ENCODE assay signal across 2 cellular contexts in the genomic region with DNA sequence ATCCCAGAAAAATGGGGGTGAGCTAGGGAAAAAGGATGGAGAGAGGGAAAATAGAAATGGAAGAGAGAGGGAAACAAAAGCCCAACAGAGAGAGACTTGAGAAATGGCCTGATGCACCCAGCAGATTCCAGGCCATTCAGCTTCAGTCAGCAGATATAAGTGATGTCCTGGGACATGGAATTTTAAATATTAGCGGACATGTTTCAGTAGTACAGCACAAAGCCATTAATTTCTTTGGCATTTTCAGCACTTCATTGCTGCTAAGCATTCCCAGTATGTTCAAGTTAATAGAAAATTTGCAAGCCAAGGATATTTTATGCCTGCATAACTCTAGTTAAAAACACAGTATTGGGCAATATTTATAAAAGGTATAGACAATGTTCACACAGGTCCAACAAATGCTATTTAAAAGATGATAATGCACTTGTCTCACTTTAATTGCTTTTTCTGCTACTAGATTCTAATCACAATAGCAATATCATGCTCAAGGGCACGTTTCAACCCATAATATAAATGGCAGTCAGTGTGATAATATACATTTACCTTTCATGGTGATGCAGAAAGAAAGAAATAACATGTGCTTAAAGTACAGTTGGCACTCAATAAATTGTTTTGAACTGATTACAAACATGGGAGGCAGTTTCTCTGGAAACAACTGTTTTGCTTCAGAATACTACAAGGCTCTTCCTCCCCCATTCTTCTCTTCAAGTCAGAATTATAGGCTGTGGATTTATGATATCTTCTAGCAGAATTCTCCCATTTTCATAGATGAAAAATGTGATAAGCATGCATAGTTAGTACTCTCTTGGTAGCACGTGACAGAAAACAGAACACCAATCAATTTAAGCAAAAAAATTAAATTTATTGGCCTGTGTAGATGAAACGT.
TF ChIP-seq lines count a peak whose summit lies in the region.

No MANE protein-coding gene starts in this region.

TF ChIP-seq in SK-N-SH, 30 proteins besides CTCF, POLR2A, EP300 and RAD21 (continued from another document):
- TF ChIP-seq REST (IDR thresholded peaks at IDR 0.05; ENCODE audit: low read depth, low read length) (no peak), CHD2 (IDR thresholded peaks at IDR 0.05; ENCODE audit: low read length, partially characterized antibody) (peak; percentile 41), MEF2A (IDR thresholded peaks at IDR 0.05; ENCODE audit: borderline replicate concordance, low read depth) (no peak), FOSL2 (IDR thresholded peaks at IDR 0.05; ENCODE audit: borderline replicate concordance, low read depth) (no peak), RXRA (IDR thresholded peaks at IDR 0.05; ENCODE audit: borderline replicate concordance, low read depth) (no peak), USF2 (IDR thresholded peaks at IDR 0.05; ENCODE audit: borderline replicate concordance, low read depth, low read length) (no peak), MXI1 (IDR thresholded peaks at IDR 0.05; ENCODE audit: low read depth, low read length) (0 out of 2 replicates have a peak, but pooled peaks have one; percentile 37)
- TF ChIP-seq, protein P1, sequence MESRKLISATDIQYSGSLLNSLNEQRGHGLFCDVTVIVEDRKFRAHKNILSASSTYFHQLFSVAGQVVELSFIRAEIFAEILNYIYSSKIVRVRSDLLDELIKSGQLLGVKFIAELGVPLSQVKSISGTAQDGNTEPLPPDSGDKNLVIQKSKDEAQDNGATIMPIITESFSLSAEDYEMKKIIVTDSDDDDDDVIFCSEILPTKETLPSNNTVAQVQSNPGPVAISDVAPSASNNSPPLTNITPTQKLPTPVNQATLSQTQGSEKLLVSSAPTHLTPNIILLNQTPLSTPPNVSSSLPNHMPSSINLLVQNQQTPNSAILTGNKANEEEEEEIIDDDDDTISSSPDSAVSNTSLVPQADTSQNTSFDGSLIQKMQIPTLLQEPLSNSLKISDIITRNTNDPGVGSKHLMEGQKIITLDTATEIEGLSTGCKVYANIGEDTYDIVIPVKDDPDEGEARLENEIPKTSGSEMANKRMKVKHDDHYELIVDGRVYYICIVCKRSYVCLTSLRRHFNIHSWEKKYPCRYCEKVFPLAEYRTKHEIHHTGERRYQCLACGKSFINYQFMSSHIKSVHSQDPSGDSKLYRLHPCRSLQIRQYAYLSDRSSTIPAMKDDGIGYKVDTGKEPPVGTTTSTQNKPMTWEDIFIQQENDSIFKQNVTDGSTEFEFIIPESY (IDR thresholded peaks at IDR 0.05; ENCODE audit: borderline replicate concordance, low read depth), result no peak

TF ChIP-seq in SK-N-SH treated with all-trans-retinoic acid at 6 μM for 48 hours, 23 proteins besides CTCF, POLR2A, EP300 and RAD21 (continued from another document):
- no peak for TF ChIP-seq TCF4 (CRISPR knock-in tag; IDR thresholded peaks at IDR 0.05; ENCODE audit: borderline replicate concordance)
- TF ChIP-seq, protein P2, sequence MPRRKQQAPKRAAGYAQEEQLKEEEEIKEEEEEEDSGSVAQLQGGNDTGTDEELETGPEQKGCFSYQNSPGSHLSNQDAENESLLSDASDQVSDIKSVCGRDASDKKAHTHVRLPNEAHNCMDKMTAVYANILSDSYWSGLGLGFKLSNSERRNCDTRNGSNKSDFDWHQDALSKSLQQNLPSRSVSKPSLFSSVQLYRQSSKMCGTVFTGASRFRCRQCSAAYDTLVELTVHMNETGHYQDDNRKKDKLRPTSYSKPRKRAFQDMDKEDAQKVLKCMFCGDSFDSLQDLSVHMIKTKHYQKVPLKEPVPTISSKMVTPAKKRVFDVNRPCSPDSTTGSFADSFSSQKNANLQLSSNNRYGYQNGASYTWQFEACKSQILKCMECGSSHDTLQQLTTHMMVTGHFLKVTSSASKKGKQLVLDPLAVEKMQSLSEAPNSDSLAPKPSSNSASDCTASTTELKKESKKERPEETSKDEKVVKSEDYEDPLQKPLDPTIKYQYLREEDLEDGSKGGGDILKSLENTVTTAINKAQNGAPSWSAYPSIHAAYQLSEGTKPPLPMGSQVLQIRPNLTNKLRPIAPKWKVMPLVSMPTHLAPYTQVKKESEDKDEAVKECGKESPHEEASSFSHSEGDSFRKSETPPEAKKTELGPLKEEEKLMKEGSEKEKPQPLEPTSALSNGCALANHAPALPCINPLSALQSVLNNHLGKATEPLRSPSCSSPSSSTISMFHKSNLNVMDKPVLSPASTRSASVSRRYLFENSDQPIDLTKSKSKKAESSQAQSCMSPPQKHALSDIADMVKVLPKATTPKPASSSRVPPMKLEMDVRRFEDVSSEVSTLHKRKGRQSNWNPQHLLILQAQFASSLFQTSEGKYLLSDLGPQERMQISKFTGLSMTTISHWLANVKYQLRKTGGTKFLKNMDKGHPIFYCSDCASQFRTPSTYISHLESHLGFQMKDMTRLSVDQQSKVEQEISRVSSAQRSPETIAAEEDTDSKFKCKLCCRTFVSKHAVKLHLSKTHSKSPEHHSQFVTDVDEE (CRISPR knock-in tag; IDR thresholded peaks at IDR 0.05), result no peak
- TF ChIP-seq ZFP30 (CRISPR knock-in tag; IDR thresholded peaks at IDR 0.05), result no peak
- no peak for TF ChIP-seq ZNF8 (CRISPR knock-in tag; IDR thresholded peaks at IDR 0.05)
- TF ChIP-seq CSDC2 (CRISPR knock-in tag; IDR thresholded peaks at IDR 0.05), result no peak
- TF ChIP-seq BACH2 (CRISPR knock-in tag; IDR thresholded peaks at IDR 0.05; ENCODE audit: borderline replicate concordance), result no peak
- no peak for TF ChIP-seq ZC3H10 (CRISPR knock-in tag; IDR thresholded peaks at IDR 0.05)
